ENCODE assay signal across 21 cellular contexts in genomic region chr6:13688692-13689196, GRCh38. TPM values are rescaled to one million over a fixed set of nuclear protein-coding genes. Genes with fewer than 3 reads are reported as not detected.
A peak's percentile ranks its signal among the peaks of the same experiment; 100 is the strongest.
DNase-seq lines count a peak whose midpoint lies in the region; ATAC-seq and TF ChIP-seq lines count a peak whose summit lies in the region.
"Had no signal": no experiment of that assay in that cellular context is flagged by ENCODE, and none has a peak within 500 bp of the region (broad histone marks: within the 10 kb centered on the region; RNA-seq: fewer than 3 reads in every experiment).

No MANE protein-coding gene starts in this region.

- POLR2A ChIA-PET in CD4-positive, alpha-beta T cell (lab: Charles Lee) = interaction anchor here (0.5 to 3.3 kb wide), 10 partner anchors 11 to 126 kb away, joined by 3 to 45 read pairs (median 4); partner anchors contain the start of genes NOL7, RANBP9 and SIRT5
- POLR2A ChIA-PET in WTC11 (lab: Charles Lee) = interaction anchor here (0.7 kb wide), 1 partner anchor 1302 kb away, joined by 3 read pairs; no protein-coding TSS in a partner anchor

- peak overlapping the region; percentile 46 for H3K27ac ChIP-seq in CD4-positive, alpha-beta T cell (ENCODE audit: low read depth, low read length)
- peak overlapping the region in 3 of 8 donors; percentile 18 to 57 (median 46) for H3K27ac ChIP-seq in spleen
- H3K27ac ChIP-seq: HL-60, prostate gland had no signal

- H3K36me3 Mint-ChIP-seq in CD4-positive, alpha-beta T cell (ENCODE audit: low read depth) = peaks cover 12% of the 10 kb centered on the region
- H3K36me3 Mint-ChIP-seq in WTC11 = no peaks in the 10 kb centered on the region
- H3K36me3 Mint-ChIP-seq in endothelial cell (ENCODE audit: low read depth, unreplicated experiment) = peaks cover 19% of the 10 kb centered on the region

- H3K4me1 Mint-ChIP-seq in CD4-positive, alpha-beta T cell (ENCODE audit: low read depth) = peaks cover 68% of the 10 kb centered on the region
- peaks cover 3% of the 10 kb centered on the region; the same call in 1 of the 2 replicates for H3K4me1 Mint-ChIP-seq in WTC11
- H3K4me1 Mint-ChIP-seq in endothelial cell (ENCODE audit: unreplicated experiment) = peaks cover 19% of the 10 kb centered on the region
- H3K4me1 Mint-ChIP-seq: nephron had no signal

- peaks cover 0 to 27% (median 0%) of the 10 kb centered on the region in 6 donors for H3K36me3 ChIP-seq in spleen
- H3K36me3 ChIP-seq: prostate gland had no signal

- no peak for TF ChIP-seq CTCF in CD4-positive, alpha-beta T cell (IDR thresholded peaks at IDR 0.05)
- TF ChIP-seq CTCF in WTC11 (IDR thresholded peaks at IDR 0.05) (no peak), endothelial cell (IDR thresholded peaks at IDR 0.05; ENCODE audit: unreplicated experiment) (no peak), spleen (IDR thresholded peaks at IDR 0.05 in 8 of 11, conservative IDR thresholded peaks at IDR 0.05 in 3 of 11) (no peak)

- DNase-seq in NCI-H524 (lab: John Stamatoyannopoulos, UW) (peak; percentile 14 to 47), NCI-H524 treated with DMSO at 0.1 percent for 48 hours (lab: John Stamatoyannopoulos, UW) (no peak), WTC11 (ENCODE audit: low spot score) (no peak), endothelial cell (ENCODE audit: low spot score) (no peak), spleen (no peak), Kasumi-1 (lab: John Stamatoyannopoulos, UW) (no peak)
- DNase-seq in CD4-positive, alpha-beta T cell = no peak
- DNase-seq: 8988T; GDM1; HCEC 1CT; kidney glomerular epithelial cell; NCI-H1092 treated with DMSO at 0.1 percent for 48 hours; stimulated activated CD4-positive, alpha-beta T cell treated with anti-CD3 and anti-CD28 coated beads, Interleukin-4, amount 100 ng/mL, for 4 hours had no signal

- H3K4me3 ChIP-seq in spleen = no peak overlapping the region
- H3K4me3 ChIP-seq: prostate gland, skin epidermis had no signal

- no peaks in the 10 kb centered on the region for H3K9me3 Mint-ChIP-seq in CD4-positive, alpha-beta T cell
- H3K9me3 Mint-ChIP-seq in WTC11 (no peaks in the 10 kb centered on the region), endothelial cell (ENCODE audit: unreplicated experiment) (no peaks in the 10 kb centered on the region)
- H3K9me3 Mint-ChIP-seq: IgD-negative memory B cell, memory B cell, nephron had no signal

- no peaks in the 10 kb centered on the region for H3K27me3 Mint-ChIP-seq in CD4-positive, alpha-beta T cell
- H3K27me3 Mint-ChIP-seq in WTC11 (ENCODE audit: low read depth) (no peaks in the 10 kb centered on the region), endothelial cell (ENCODE audit: unreplicated experiment) (no peaks in the 10 kb centered on the region)
- H3K27me3 Mint-ChIP-seq: IgD-negative memory B cell, memory B cell had no signal

- no peaks in the 10 kb centered on the region for H3K27me3 ChIP-seq in CD4-positive, alpha-beta T cell (ENCODE audit: control insufficient read depth, insufficient read depth, low read length)
- H3K27me3 ChIP-seq in spleen (replicated peaks in 1 of 7) = no peaks in the 10 kb centered on the region

- CTCF ChIA-PET in CD4-positive, alpha-beta T cell (lab: Charles Lee) = interaction anchor here (0.5 to 1.3 kb wide), 4 partner anchors 17 to 1538 kb away, joined by 3 to 4 read pairs (median 4); no protein-coding TSS in a partner anchor
- CTCF ChIA-PET in WTC11 (lab: Charles Lee) = interaction anchor here (0.7 kb wide), 1 partner anchor 1883 kb away, joined by 4 read pairs; no protein-coding TSS in a partner anchor

- TF ChIP-seq POLR2A in spleen (IDR thresholded peaks at IDR 0.05) = no peak

- peak overlapping the region; percentile 87 for H3K27ac Mint-ChIP-seq in CD4-positive, alpha-beta T cell
- H3K27ac Mint-ChIP-seq in WTC11 (0 out of 2 replicates have a peak overlapping the region, but pooled peaks have one; percentile 3), endothelial cell (ENCODE audit: unreplicated experiment) (no peak overlapping the region)

- intact Hi-C loops in CD4-positive, alpha-beta T cell (cut with DNase I, micrococcal nuclease) = loop anchor here (2.0 kb wide), 1 partner anchor 20 kb away; no protein-coding TSS in a partner anchor
- intact Hi-C loops in spleen (cut with DNase I; ENCODE audit: low total_unique reads) = no loop called here

- ATAC-seq in CD4-positive, alpha-beta T cell (ENCODE audit: poor library complexity) = peak; percentile 5
- no peak for ATAC-seq in WTC11
- no peak for ATAC-seq in GM21381 (IDR thresholded peaks at IDR 0.05; ENCODE audit: unreplicated experiment)
- ATAC-seq: Panc1 had no signal

- peaks cover 0 to 83% (median 30%) of the 10 kb centered on the region in 6 donors for H3K4me1 ChIP-seq in spleen
- H3K4me1 ChIP-seq: prostate gland had no signal

- no peaks in the 10 kb centered on the region for H3K9me3 ChIP-seq in CD4-positive, alpha-beta T cell (ENCODE audit: control insufficient read depth, low read length)
- H3K9me3 ChIP-seq in spleen = no peaks in the 10 kb centered on the region
- H3K9me3 ChIP-seq: prostate gland had no signal

- H3K4me3 Mint-ChIP-seq in CD4-positive, alpha-beta T cell = peak overlapping the region; percentile 79
- H3K4me3 Mint-ChIP-seq in WTC11 = no peak overlapping the region
- H3K4me3 Mint-ChIP-seq in endothelial cell (ENCODE audit: unreplicated experiment) = peak overlapping the region; percentile 10
- H3K4me3 Mint-ChIP-seq: IgD-negative memory B cell, memory B cell, nephron had no signal

- WGBS in spleen, 5 donors = 92 to 97% (median 95%) methylated on average over 5 of the region's 5 CpGs

TF ChIP-seq in WTC11, 78 proteins besides CTCF, POLR2A, EP300 and RAD21:
- TF ChIP-seq ZNF396 (CRISPR knock-in tag; IDR thresholded peaks at IDR 0.05; ENCODE audit: borderline replicate concordance) (no peak), JUN (CRISPR knock-in tag; IDR thresholded peaks at IDR 0.05) (no peak), CBFB (CRISPR knock-in tag; IDR thresholded peaks at IDR 0.05; ENCODE audit: low read depth) (no peak)

RNA-seq across cellular contexts. Expression of gene RANBP9, which starts 22.9 kb away (rescaled TPM):
- 10 to 100 TPM; 60.8 to 62.9 TPM for total RNA-seq in CD4-positive, alpha-beta T cell
- total RNA-seq in WTC11 (2021) (31.5 to 33.4 TPM (median 33.4 TPM) in 3 replicates), endothelial cell (ENCODE audit: unreplicated experiment) (64.7 TPM), spleen (10 to 100 TPM; 32.1 to 41.8 (median 37.4) TPM)
- polyA plus RNA-seq in spleen = 10 to 100 TPM; 13.4 to 16.4 (median 14.5) TPM

Comparison
In these comparisons a context has a peak if more than half of its experiments do, and no peak if none do; other contexts are left out.
1. DNase-seq: peak in NCI-H524 (2 of 2); none in NCI-H524 treated with DMSO at 0.1 percent for 48 hours (single experiment), CD4-positive, alpha-beta T cell (0 of 10), WTC11 (single experiment), endothelial cell (single experiment), spleen (single experiment) and Kasumi-1 (0 of 2).